24 cellular contexts compared by ENCODE assay signal in genomic region chr21:17469727-17470126, GRCh38. TPM values are rescaled to one million over a fixed set of nuclear protein-coding genes. Genes with fewer than 3 reads are reported as not detected.
"Had no signal": no experiment of that assay in that cellular context is flagged by ENCODE, and none has a peak within 500 bp of the region (broad histone marks: within the 10 kb centered on the region; RNA-seq: fewer than 3 reads in every experiment).

No MANE protein-coding gene starts in this region.

- H3K27me3 ChIP-seq: dorsolateral prefrontal cortex, esophagus squamous epithelium, gastrocnemius medialis, heart right ventricle, left lung had no signal

- H3K4me1 ChIP-seq: left lung, lower lobe of right lung had no signal

- ATAC-seq: esophagus mucosa, gastrocnemius medialis, heart right ventricle, left cardiac atrium, left lung, left ventricle myocardium superior, lower lobe of right lung, mucosa of descending colon had no signal

- H3K27ac Mint-ChIP-seq: mesothelial cell of epicardium had no signal

- H3K36me3 ChIP-seq: esophagus squamous epithelium, gastrocnemius medialis, heart right ventricle, left lung, lower lobe of right lung had no signal

- DNase-seq: dermis blood vessel endothelial cell; dorsolateral prefrontal cortex; effector CD4-positive, alpha-beta T cell; effector memory CD4-positive, alpha-beta T cell; erythroblast; esophagus squamous epithelium; foreskin fibroblast; foreskin melanocyte; gastrocnemius medialis; glutamatergic neuron; head of caudate nucleus; heart right ventricle; hippocampal formation; left cardiac atrium; left lung; left ventricle myocardium superior; lower lobe of right lung; mesenchymal stem cell; mucosa of descending colon had no signal

- H3K4me3 Mint-ChIP-seq: mesothelial cell of epicardium had no signal

- H3K27ac ChIP-seq: coronary artery, dorsolateral prefrontal cortex, epithelial cell of prostate, esophagus squamous epithelium, gastrocnemius medialis, heart right ventricle, left lung, lower lobe of right lung had no signal

- H3K9me3 ChIP-seq: esophagus squamous epithelium, gastrocnemius medialis, heart right ventricle, left lung, lower lobe of right lung, mucosa of descending colon had no signal

- H3K4me3 ChIP-seq: coronary artery, dorsolateral prefrontal cortex, esophagus squamous epithelium, gastrocnemius medialis, heart right ventricle, left lung, lower lobe of right lung, mucosa of descending colon had no signal

RNA-seq across cellular contexts. Expression of gene CXADR, which starts 43.1 kb away (rescaled TPM):
- total RNA-seq: myocyte had no signal
